In genomic region chr3:98732239-98733054, GRCh38 we compare ENCODE assay signal across 8 cellular contexts. TPM values are rescaled to one million over a fixed set of nuclear protein-coding genes. Genes with fewer than 3 reads are reported as not detected.
DNase-seq lines count a peak whose midpoint lies in the region; ATAC-seq and TF ChIP-seq lines count a peak whose summit lies in the region.

No MANE protein-coding gene starts in this region.

- H3K9me3 Mint-ChIP-seq in progenitor cell of endocrine pancreas (ENCODE audit: low read depth), result peaks cover 4% of the 10 kb centered on the region

- DNase-seq in 8988T (peak; percentile 53), GM10266 (ENCODE audit: extremely low spot score) (peak; percentile 59), NCI-H2171 treated with DMSO at 0.1 percent for 48 hours (lab: John Stamatoyannopoulos, UW) (peak; percentile 51), astrocyte of the cerebellum (ENCODE audit: low read depth) (no peak), hippocampal formation (lab: John Stamatoyannopoulos, UW) (peak; percentile 15 to 71), progenitor cell of endocrine pancreas (ENCODE audit: low spot score, unreplicated experiment) (peak; percentile 52)

- peak overlapping the region; percentile 73 for H3K4me3 ChIP-seq in astrocyte of the cerebellum (ENCODE audit: low read depth, low read length)

- no peaks in the 10 kb centered on the region for H3K27me3 Mint-ChIP-seq in progenitor cell of endocrine pancreas

- in situ Hi-C loops in astrocyte of the cerebellum (cut with HindIII; ENCODE audit: low sequenced_read_pairs), result no loop called here

- H3K4me3 Mint-ChIP-seq in progenitor cell of endocrine pancreas (ENCODE audit: low read depth), result peak overlapping the region; percentile 97

- TF ChIP-seq CTCF in GM10266 (IDR thresholded peaks at IDR 0.05; ENCODE audit: control insufficient read depth, insufficient read depth, low read depth, missing control alignments) (no peak), astrocyte of the cerebellum (IDR thresholded peaks at IDR 0.05; ENCODE audit: low read depth, low read length, missing control alignments) (no peak), progenitor cell of endocrine pancreas (IDR thresholded peaks at IDR 0.05; ENCODE audit: unreplicated experiment) (no peak)

- H3K36me3 Mint-ChIP-seq in progenitor cell of endocrine pancreas (ENCODE audit: insufficient read depth), result peaks cover 10% of the 10 kb centered on the region

- H3K4me1 Mint-ChIP-seq in progenitor cell of endocrine pancreas (ENCODE audit: low read depth), result peaks cover 37% of the 10 kb centered on the region

- peak overlapping the region; percentile 96 for H3K27ac Mint-ChIP-seq in progenitor cell of endocrine pancreas

- peak; percentile 51 for ATAC-seq in HG02759 (IDR thresholded peaks at IDR 0.05; ENCODE audit: unreplicated experiment)
- ATAC-seq in HG03457 (IDR thresholded peaks at IDR 0.05; ENCODE audit: unreplicated experiment), result no peak

RNA-seq across cellular contexts. Expression of gene ST3GAL6, which starts 30.7 kb away (rescaled TPM):
- 46.8 and 49.2 TPM in 2 replicates for total RNA-seq in progenitor cell of endocrine pancreas
